Comparison of ENCODE assay signal across 15 cellular contexts in the genomic region with DNA sequence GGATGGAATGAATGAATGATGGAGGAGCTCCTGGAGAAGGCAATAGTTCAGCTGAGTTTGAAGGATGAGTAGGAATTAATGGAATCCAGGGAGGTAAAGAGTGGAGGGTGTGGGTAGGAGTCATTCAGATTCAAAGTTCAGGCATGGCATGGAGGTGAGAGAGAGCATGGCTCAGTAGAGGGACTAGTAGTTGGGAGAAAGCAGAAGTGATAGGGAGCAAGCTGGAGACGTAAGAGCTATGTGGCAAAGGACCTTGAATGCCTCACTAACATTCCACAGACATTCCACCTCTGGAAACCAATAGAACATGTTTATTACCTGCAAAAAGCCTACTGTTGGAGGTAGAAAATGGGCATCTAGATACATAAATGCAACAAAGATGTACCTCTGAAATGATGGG.
"Had no signal": no experiment of that assay in that cellular context is flagged by ENCODE, and none has a peak within 500 bp of the region (broad histone marks: within the 10 kb centered on the region; RNA-seq: fewer than 3 reads in every experiment).

No MANE protein-coding gene starts in this region.

- H3K27ac ChIP-seq: gastrocnemius medialis, heart right ventricle, stomach, thoracic aorta had no signal

- H3K27me3 Mint-ChIP-seq: activated B cell treated with CpG ODN at 0.5 μM for 24 hours; activated CD4-positive, alpha-beta T cell treated with anti-CD3 and anti-CD28 coated beads, Interleukin-2, amount 10 ng/mL, durations not matched to agents 7 days and 5 days; activated naive CD4-positive, alpha-beta T cell treated with anti-CD3 and anti-CD28 coated beads, Interleukin-2, amount 10 ng/mL, durations not matched to agents 7 days and 5 days; effector memory CD8-positive, alpha-beta T cell had no signal

- H3K9me3 Mint-ChIP-seq: activated B cell treated with CpG ODN at 0.5 μM for 24 hours; activated CD4-positive, alpha-beta T cell treated with anti-CD3 and anti-CD28 coated beads, Interleukin-2, amount 10 ng/mL, durations not matched to agents 7 days and 5 days; activated naive CD4-positive, alpha-beta T cell treated with anti-CD3 and anti-CD28 coated beads, Interleukin-2, amount 10 ng/mL, durations not matched to agents 7 days and 5 days; activated T-helper 2 cell treated with anti-CD3 and anti-CD28 coated beads, Interferon-gamma antibody, Interleukin-2, Interleukin-4, amounts not matched to agents 10 μg/mL and 5 μg/mL and 100 μg/mL, durations not matched to agents 14 hours and 24 hours and 36 hours; effector memory CD8-positive, alpha-beta T cell; nephron; T-helper 1 cell treated with Interleukin-12 subunit alpha and Interleukin-12 subunit beta and Interleukin-4 antibody, amounts not matched to agents 30 μg/mL and 1 μg/mL, for 36 hours had no signal

- H3K4me3 ChIP-seq: gastrocnemius medialis, heart right ventricle, stomach, thoracic aorta had no signal

- H3K4me3 Mint-ChIP-seq: activated B cell treated with CpG ODN at 0.5 μM for 24 hours; activated CD4-positive, alpha-beta T cell treated with anti-CD3 and anti-CD28 coated beads, Interleukin-2, amount 10 ng/mL, durations not matched to agents 7 days and 5 days; activated naive CD4-positive, alpha-beta T cell treated with anti-CD3 and anti-CD28 coated beads, Interleukin-2, amount 10 ng/mL, durations not matched to agents 7 days and 5 days; effector memory CD8-positive, alpha-beta T cell; nephron; T-helper 1 cell treated with Interleukin-12 subunit alpha and Interleukin-12 subunit beta and Interleukin-4 antibody, amounts not matched to agents 30 μg/mL and 1 μg/mL, for 36 hours had no signal

- H3K4me1 Mint-ChIP-seq: activated B cell treated with CpG ODN at 0.5 μM for 24 hours had no signal

- DNase-seq: activated B cell treated with CpG ODN at 0.5 μM for 24 hours; activated CD4-positive, alpha-beta T cell treated with anti-CD3 and anti-CD28 coated beads, Interleukin-2, amount 10 ng/mL, durations not matched to agents 7 days and 5 days; activated naive CD4-positive, alpha-beta T cell treated with anti-CD3 and anti-CD28 coated beads, Interleukin-2, amount 10 ng/mL, durations not matched to agents 7 days and 5 days; dermis blood vessel endothelial cell; effector memory CD8-positive, alpha-beta T cell; gastrocnemius medialis; heart right ventricle; nucleus accumbens; right cardiac atrium; small intestine; stomach had no signal

- ATAC-seq: effector memory CD8-positive, alpha-beta T cell; gastrocnemius medialis; heart right ventricle; right cardiac atrium had no signal

- H3K9me3 ChIP-seq: gastrocnemius medialis, heart right ventricle, stomach, thoracic aorta had no signal

- H3K27ac Mint-ChIP-seq: activated B cell treated with CpG ODN at 0.5 μM for 24 hours; activated CD4-positive, alpha-beta T cell treated with anti-CD3 and anti-CD28 coated beads, Interleukin-2, amount 10 ng/mL, durations not matched to agents 7 days and 5 days; activated T-helper 2 cell treated with anti-CD3 and anti-CD28 coated beads, Interferon-gamma antibody, Interleukin-2, Interleukin-4, amounts not matched to agents 10 μg/mL and 5 μg/mL and 100 μg/mL, durations not matched to agents 14 hours and 24 hours and 36 hours; nephron; T-helper 1 cell treated with Interleukin-12 subunit alpha and Interleukin-12 subunit beta and Interleukin-4 antibody, amounts not matched to agents 30 μg/mL and 1 μg/mL, for 36 hours had no signal

- H3K36me3 ChIP-seq: gastrocnemius medialis, thoracic aorta had no signal

- H3K27me3 ChIP-seq: gastrocnemius medialis, heart right ventricle, stomach had no signal
